ENCODE assay signal across 19 cellular contexts in the genomic region with DNA sequence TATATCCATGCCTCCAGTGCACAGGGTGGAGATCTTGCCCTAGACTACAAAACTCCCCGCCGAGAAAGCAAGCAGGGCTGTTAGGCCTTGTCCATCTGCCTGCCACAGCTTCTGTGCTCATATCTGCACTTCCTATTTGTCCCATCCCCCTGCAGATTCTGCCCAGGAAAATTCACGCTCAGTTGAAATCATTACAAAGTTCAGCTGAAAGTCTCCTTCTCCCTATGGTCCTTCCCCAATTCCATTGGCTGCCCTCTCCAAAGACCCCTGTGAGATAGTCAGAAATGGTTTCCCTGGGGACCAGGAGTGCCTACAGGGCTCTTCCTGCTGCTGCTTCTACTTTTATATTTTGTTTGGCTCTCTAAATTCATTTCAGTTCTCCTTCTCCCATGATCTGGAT.
A peak's percentile ranks its signal among the peaks of the same experiment; 100 is the strongest.
DNase-seq lines count a peak whose midpoint lies in the region; ATAC-seq and TF ChIP-seq lines count a peak whose summit lies in the region.
"Had no signal": no experiment of that assay in that cellular context is flagged by ENCODE, and none has a peak within 500 bp of the region (broad histone marks: within the 10 kb centered on the region; RNA-seq: fewer than 3 reads in every experiment).

No MANE protein-coding gene starts in this region.

- H3K27ac ChIP-seq in breast epithelium (no peak overlapping the region), osteoblast (ENCODE audit: low read depth, low read length) (no peak overlapping the region), uterus (no peak overlapping the region)
- H3K27ac ChIP-seq: C4-2B, GM23248 had no signal

- ATAC-seq in HG02981 (IDR thresholded peaks at IDR 0.05; ENCODE audit: unreplicated experiment) (no peak), HG03565 (IDR thresholded peaks at IDR 0.05; ENCODE audit: unreplicated experiment) (no peak)
- ATAC-seq: HCT116, Panc1 had no signal

- no peak for DNase-seq in MCF 10A (ENCODE audit: unreplicated experiment)
- DNase-seq in breast epithelium (ENCODE audit: low spot score in 2 of 2) = no peak
- DNase-seq in NCI-H69 (lab: John Stamatoyannopoulos, UW) = peak; percentile 29
- no peak for DNase-seq in endothelial cell (ENCODE audit: low spot score)
- no peak for DNase-seq in osteoblast (ENCODE audit: insufficient read length, low spot score, missing footprints)
- DNase-seq in uterus = no peak
- DNase-seq: GM23248, Kasumi-1, MG63, NCI-H1436, NCI-H2029, NCI-H226, NCI-H510A treated with DMSO at 0.1 percent for 48 hours, SIG-M5 had no signal

- H3K36me3 ChIP-seq in breast epithelium = no peaks in the 10 kb centered on the region
- peaks cover 5% of the 10 kb centered on the region for H3K36me3 ChIP-seq in osteoblast (ENCODE audit: insufficient read depth, low read length)
- H3K36me3 ChIP-seq in uterus = no peaks in the 10 kb centered on the region

- H3K9me3 ChIP-seq in breast epithelium = no peaks in the 10 kb centered on the region
- H3K9me3 ChIP-seq in osteoblast (ENCODE audit: low read depth, low read length) = no peaks in the 10 kb centered on the region
- no peaks in the 10 kb centered on the region for H3K9me3 ChIP-seq in uterus

- H3K27me3 Mint-ChIP-seq in MCF 10A (ENCODE audit: insufficient read depth, unreplicated experiment) = no peaks in the 10 kb centered on the region
- peaks cover 2% of the 10 kb centered on the region for H3K27me3 Mint-ChIP-seq in endothelial cell (ENCODE audit: unreplicated experiment)

- H3K27ac Mint-ChIP-seq in MCF 10A (ENCODE audit: low read depth, unreplicated experiment) (peak overlapping the region; percentile 0), endothelial cell (ENCODE audit: unreplicated experiment) (peak overlapping the region; percentile 44)

- TF ChIP-seq POLR2A in breast epithelium (IDR thresholded peaks at IDR 0.05) (no peak), uterus (IDR thresholded peaks at IDR 0.05) (no peak)

- no TSS peak for BruUV-seq in MCF 10A (replicated peaks; lab: Mats Ljungman, UMichigan)

- H3K4me2 ChIP-seq in osteoblast (ENCODE audit: insufficient read depth, low read length) = no peak overlapping the region

- H3K4me1 ChIP-seq in breast epithelium (no peaks in the 10 kb centered on the region), osteoblast (ENCODE audit: insufficient read depth, low read length) (no peaks in the 10 kb centered on the region), uterus (no peaks in the 10 kb centered on the region)

- POLR2A ChIA-PET in MCF 10A (lab: Yijun Ruan, JAX) = no interaction called here

- peak overlapping the region; percentile 56 for H2AFZ ChIP-seq in osteoblast (ENCODE audit: low read length)
- H2AFZ ChIP-seq: GM23248 had no signal

- H3K9me3 Mint-ChIP-seq in MCF 10A (ENCODE audit: unreplicated experiment) = no peaks in the 10 kb centered on the region
- no peaks in the 10 kb centered on the region for H3K9me3 Mint-ChIP-seq in endothelial cell (ENCODE audit: unreplicated experiment)

- intact Hi-C loops in MCF 10A (cut with micrococcal nuclease) = no loop called here
- intact Hi-C loops in breast epithelium (cut with DNase I; ENCODE audit: low total_unique reads) = no loop called here
- intact Hi-C loops in uterus (cut with DNase I; ENCODE audit: low total_unique reads) = no loop called here

- TF ChIP-seq CTCF in MCF 10A (IDR thresholded peaks at IDR 0.05; ENCODE audit: unreplicated experiment) (no peak), breast epithelium (IDR thresholded peaks at IDR 0.05) (no peak), endothelial cell (IDR thresholded peaks at IDR 0.05; ENCODE audit: unreplicated experiment) (no peak), osteoblast (IDR thresholded peaks at IDR 0.05; ENCODE audit: extremely low read depth, low read depth, low read length) (no peak), uterus (IDR thresholded peaks at IDR 0.05) (no peak)

- H3K4me3 ChIP-seq in breast epithelium (no peak overlapping the region), osteoblast (ENCODE audit: insufficient read depth, low read length) (no peak overlapping the region), uterus (no peak overlapping the region)
- H3K4me3 ChIP-seq: GM23248, MG63 had no signal

- H4K20me1 ChIP-seq in osteoblast (ENCODE audit: insufficient read depth, low read length) = no peaks in the 10 kb centered on the region

- no peaks in the 10 kb centered on the region for H3K4me1 Mint-ChIP-seq in MCF 10A (ENCODE audit: insufficient read depth, unreplicated experiment)
- peaks cover 9% of the 10 kb centered on the region for H3K4me1 Mint-ChIP-seq in endothelial cell (ENCODE audit: unreplicated experiment)

- CTCF ChIA-PET in MCF 10A (lab: Yijun Ruan, JAX) = interaction anchor here (2.7 kb wide), 1 partner anchor 28 kb away, joined by 23 read pairs; no protein-coding TSS in a partner anchor

- H3K27me3 ChIP-seq in breast epithelium = no peaks in the 10 kb centered on the region
- no peaks in the 10 kb centered on the region for H3K27me3 ChIP-seq in osteoblast (ENCODE audit: insufficient read depth, low read length)
- no peaks in the 10 kb centered on the region for H3K27me3 ChIP-seq in uterus
- H3K27me3 ChIP-seq: MG63 had no signal

- peaks cover 6% of the 10 kb centered on the region for H3K36me3 Mint-ChIP-seq in MCF 10A (ENCODE audit: insufficient read depth, unreplicated experiment)
- H3K36me3 Mint-ChIP-seq in endothelial cell (ENCODE audit: low read depth, unreplicated experiment) = no peaks in the 10 kb centered on the region

- H3K79me2 ChIP-seq in osteoblast (ENCODE audit: insufficient read depth, low read length) = peaks cover 17% of the 10 kb centered on the region

- H3K4me3 Mint-ChIP-seq in MCF 10A (ENCODE audit: unreplicated experiment) (no peak overlapping the region), endothelial cell (ENCODE audit: unreplicated experiment) (no peak overlapping the region)
